18 cellular contexts compared by ENCODE assay signal in the genomic region with DNA sequence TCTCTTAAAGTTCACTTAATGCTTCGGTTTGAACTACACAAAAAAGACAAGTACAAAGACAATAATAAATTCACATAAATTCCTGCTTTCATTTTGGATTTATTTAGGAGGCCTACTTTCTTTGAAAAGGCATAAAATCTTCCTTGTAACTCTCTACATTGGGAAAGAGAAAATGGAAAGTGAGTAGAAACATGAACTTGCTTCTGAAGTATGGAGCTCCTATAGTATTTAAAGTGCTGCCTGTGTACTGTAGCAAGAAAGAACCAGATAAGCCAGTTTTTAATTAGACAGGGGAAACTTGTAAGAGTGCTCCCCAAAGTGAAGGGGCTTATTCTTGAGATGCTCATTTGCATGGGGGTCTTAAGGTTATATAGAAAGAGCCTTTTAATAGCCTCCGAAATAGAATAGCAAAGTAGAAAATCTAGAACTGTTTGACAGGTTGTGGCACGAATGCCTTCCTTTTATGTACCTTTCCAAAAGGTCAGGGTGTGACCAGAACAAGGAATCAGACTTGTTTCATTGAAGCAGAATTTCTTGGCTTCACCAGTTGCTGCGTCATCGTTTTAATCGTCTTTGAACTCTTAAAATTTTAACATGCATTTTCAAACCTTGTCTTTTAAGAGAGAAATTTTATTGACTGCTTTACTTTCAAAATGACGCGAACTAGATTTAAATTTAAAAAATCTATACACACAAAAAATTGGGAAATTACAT. TPM values are rescaled to one million over a fixed set of nuclear protein-coding genes. Genes with fewer than 3 reads are reported as not detected.
DNase-seq lines count a peak whose midpoint lies in the region; ATAC-seq, FAIRE-seq and TF ChIP-seq lines count a peak whose summit lies in the region.
"Had no signal": no experiment of that assay in that cellular context is flagged by ENCODE, and none has a peak within 500 bp of the region (broad histone marks: within the 10 kb centered on the region; RNA-seq: fewer than 3 reads in every experiment).

No MANE protein-coding gene starts in this region.

- no peak for FAIRE-seq in HepG2 (lab: Jason Lieb, UNC)
- FAIRE-seq: GM18507 had no signal

- H3K27ac ChIP-seq in HepG2 (ENCODE audit: extremely low read length, insufficient read depth, low read length) (no peak overlapping the region), right lobe of liver (no peak overlapping the region), epithelial cell of prostate (peak overlapping the region; percentile 64), muscle layer of colon (ENCODE audit: low read depth, low read length) (peak overlapping the region; percentile 48), vagina (peak overlapping the region; percentile 26), mesenchymal stem cell (ENCODE audit: low read length, poor library complexity, severe bottlenecking) (no peak overlapping the region)
- H3K27ac ChIP-seq: C4-2B had no signal

- BruUV-seq in HepG2 (replicated peaks; lab: Mats Ljungman, UMichigan) (no TSS peak), Caco-2 (replicated peaks; lab: Mats Ljungman, UMichigan) (no TSS peak)

- ATAC-seq in HepG2 (no peak), right lobe of liver (no peak), GM21786 (IDR thresholded peaks at IDR 0.05; ENCODE audit: unreplicated experiment) (no peak)
- ATAC-seq: Panc1 had no signal

- no peaks in the 10 kb centered on the region for H3K27me3 Mint-ChIP-seq in Caco-2 (ENCODE audit: insufficient read depth, unreplicated experiment)

- H3K4me1 Mint-ChIP-seq in Caco-2 (ENCODE audit: low read depth, unreplicated experiment) = no peaks in the 10 kb centered on the region

- no peak overlapping the region for H3K4me3 Mint-ChIP-seq in Caco-2 (ENCODE audit: unreplicated experiment)

- H4K20me1 ChIP-seq in HepG2 (ENCODE audit: insufficient read depth, low read length) = 0 out of 2 replicates have a peak, but pooled peaks cover 2% of the 10 kb centered on the region

- no peak overlapping the region for H2AFZ ChIP-seq in HepG2 (ENCODE audit: low read length)
- no peak overlapping the region for H2AFZ ChIP-seq in mesenchymal stem cell (ENCODE audit: low read depth, low read length)

- peaks cover 36% of the 10 kb centered on the region for H3K79me1 ChIP-seq in mesenchymal stem cell (replicated peaks; ENCODE audit: low read length, poor library complexity, severe bottlenecking)

- H2BK5ac ChIP-seq in mesenchymal stem cell (ENCODE audit: low read depth, low read length, poor library complexity, severe bottlenecking) = no peak overlapping the region

- no peak overlapping the region for H2BK12ac ChIP-seq in mesenchymal stem cell (ENCODE audit: low read length in 2 of 2)

- intact Hi-C loops in HepG2 (cut with micrococcal nuclease; ENCODE audit: unreplicated experiment) (no loop called here), right lobe of liver (cut with DNase I) (no loop called here), vagina (cut with DNase I) (no loop called here), Caco-2 (cut with micrococcal nuclease; ENCODE audit: unreplicated experiment) (no loop called here)

- DNase-seq in HepG2 (ENCODE audit: low spot score) (no peak), right lobe of liver (no peak), epithelial cell of prostate (ENCODE audit: low read depth, low spot score) (peak; percentile 26), vagina (ENCODE audit: extremely low spot score in 2 of 2) (no peak), mesenchymal stem cell (no peak), Caco-2 (no peak)
- DNase-seq: 8988T, COR-L47, DMS53, NCI-H187 treated with DMSO at 0.1 percent for 48 hours, NCI-H2171 treated with DMSO at 0.1 percent for 48 hours, NCI-H82, SHP77 had no signal

- in situ Hi-C loops in HepG2 (cut with HindIII; ENCODE audit: extremely low pct_ligation_motif_present, low pct_unique_long_range_greater_than_20kb) = no loop called here

- no peak overlapping the region for H3K27ac Mint-ChIP-seq in Caco-2 (ENCODE audit: unreplicated experiment)

- H2BK15ac ChIP-seq in mesenchymal stem cell (ENCODE audit: low read depth, poor library complexity, severe bottlenecking) = no peak overlapping the region

- no peak overlapping the region for H4K91ac ChIP-seq in mesenchymal stem cell (ENCODE audit: low read length)

- H3K9ac ChIP-seq in HepG2 (ENCODE audit: insufficient read depth, low read depth, low read length) (no peak overlapping the region), muscle layer of colon (ENCODE audit: low read length) (no peak overlapping the region), mesenchymal stem cell (ENCODE audit: low read length) (no peak overlapping the region)

- no peak overlapping the region for H3K4ac ChIP-seq in mesenchymal stem cell (ENCODE audit: low read depth in 1 of 2, low read length in 2 of 2)

- no peaks in the 10 kb centered on the region for H3K9me3 Mint-ChIP-seq in Caco-2 (ENCODE audit: unreplicated experiment)

- H3K36me3 Mint-ChIP-seq in Caco-2 (ENCODE audit: insufficient read depth, unreplicated experiment) = peaks cover 13% of the 10 kb centered on the region

- no peak overlapping the region for H3K4me3 ChIP-seq in HepG2 (replicated peaks in 1 of 3; ENCODE audit: insufficient read depth in 1 of 3, low read depth in 2 of 3, low read length in 3 of 3)
- H3K4me3 ChIP-seq in right lobe of liver = no peak overlapping the region
- no peak overlapping the region for H3K4me3 ChIP-seq in muscle layer of colon (ENCODE audit: low read depth in 1 of 2, low read length in 2 of 2)
- no peak overlapping the region for H3K4me3 ChIP-seq in vagina
- no peak overlapping the region for H3K4me3 ChIP-seq in mesenchymal stem cell (ENCODE audit: insufficient read depth in 1 of 2, low read depth in 1 of 2, low read length in 2 of 2)
- H3K4me3 ChIP-seq in Caco-2 (ENCODE audit: low read depth, low read length) = no peak overlapping the region

- H3K36me3 ChIP-seq in HepG2 (replicated peaks in 1 of 2; ENCODE audit: control insufficient read depth in 1 of 2, insufficient read depth in 2 of 2, low read length in 2 of 2) (peaks cover 2 to 4% of the 10 kb centered on the region in 2 experiments; a peak in 2 of 5 replicates), right lobe of liver (no peaks in the 10 kb centered on the region), muscle layer of colon (ENCODE audit: insufficient read depth, low read length) (no peaks in the 10 kb centered on the region), vagina (no peaks in the 10 kb centered on the region), mesenchymal stem cell (ENCODE audit: control insufficient read depth in 1 of 2, insufficient read depth in 2 of 2, low read depth in 1 of 2, low read length in 2 of 2) (peaks cover 0 to 6% of the 10 kb centered on the region in 2 experiments), Caco-2 (ENCODE audit: control insufficient read depth, insufficient read depth, low read length) (no peaks in the 10 kb centered on the region)

- 85% methylated on average over 8 of the region's 8 CpGs for WGBS in HepG2 (ENCODE audit: low lambda C conversion rate)
- 66% methylated on average over 8 of the region's 8 CpGs for WGBS in right lobe of liver (ENCODE audit: insufficient coverage, low coverage, low lambda C conversion rate, missing lambda C conversion rate)
- WGBS in mesenchymal stem cell = 77% methylated on average over 5 of the region's 8 CpGs

- H3K4me1 ChIP-seq in HepG2 (ENCODE audit: insufficient read depth, low read length) = no peaks in the 10 kb centered on the region
- H3K4me1 ChIP-seq in right lobe of liver = no peaks in the 10 kb centered on the region
- peaks cover 39% of the 10 kb centered on the region for H3K4me1 ChIP-seq in muscle layer of colon (ENCODE audit: insufficient read depth, low read length)
- peaks cover 50% of the 10 kb centered on the region for H3K4me1 ChIP-seq in vagina
- peaks cover 6% of the 10 kb centered on the region for H3K4me1 ChIP-seq in mesenchymal stem cell (ENCODE audit: control insufficient read depth, insufficient read depth, low read depth, low read length)
- H3K4me1 ChIP-seq in Caco-2 = 0 out of 2 replicates have a peak, but pooled peaks cover 4% of the 10 kb centered on the region

- CTCF ChIA-PET in HepG2 (lab: Yijun Ruan, JAX; ENCODE audit: low intra/inter-chr PET ratio, low total read pairs) = no interaction called here
- CTCF ChIA-PET in Caco-2 (lab: Charles Lee) = interaction anchor here (0.5 kb wide), 1 partner anchor 67 kb away, joined by 3 read pairs; no protein-coding TSS in a partner anchor

- no peak for TF ChIP-seq RAD21 in HepG2 (CRISPR knock-in tag; IDR thresholded peaks at IDR 0.05)

- H3K27me3 ChIP-seq in HepG2 (ENCODE audit: control insufficient read depth in 1 of 2, insufficient read depth in 2 of 2, low read length in 2 of 2) (no peaks in the 10 kb centered on the region), right lobe of liver (no peaks in the 10 kb centered on the region), muscle layer of colon (ENCODE audit: control insufficient read depth in 1 of 2, insufficient read depth in 2 of 2, low read length in 2 of 2) (no peaks in the 10 kb centered on the region), vagina (no peaks in the 10 kb centered on the region), mesenchymal stem cell (ENCODE audit: control insufficient read depth in 1 of 2, insufficient read depth in 1 of 2, low read length in 2 of 2) (no peaks in the 10 kb centered on the region), Caco-2 (replicated peaks; ENCODE audit: control insufficient read depth, insufficient read depth, low read length) (no peaks in the 10 kb centered on the region)

- TF ChIP-seq EP300 in HepG2 (IDR thresholded peaks at IDR 0.05; ENCODE audit: low read depth in 2 of 2, low read length in 2 of 2) (no peak), HepG2 (CRISPR knock-in tag; IDR thresholded peaks at IDR 0.05; ENCODE audit: borderline replicate concordance) (no peak)

- H4K8ac ChIP-seq in mesenchymal stem cell (ENCODE audit: low read length) = no peak overlapping the region

- peaks cover 27% of the 10 kb centered on the region for H3K79me2 ChIP-seq in HepG2 (ENCODE audit: insufficient read depth, low read length)

- TF ChIP-seq CTCF in HepG2 (CRISPR knock-in tag; IDR thresholded peaks at IDR 0.05) (no peak), right lobe of liver (IDR thresholded peaks at IDR 0.05) (no peak), vagina (IDR thresholded peaks at IDR 0.05) (no peak), Caco-2 (IDR thresholded peaks at IDR 0.05; ENCODE audit: insufficient read depth in 1 of 2, low read depth in 1 of 2, low read length in 1 of 2, severe bottlenecking in 1 of 2, unreplicated experiment in 1 of 2) (no peak)

- H3K14ac ChIP-seq in mesenchymal stem cell (ENCODE audit: low read length in 2 of 2) = no peak overlapping the region

- H2BK120ac ChIP-seq in mesenchymal stem cell (ENCODE audit: low read depth, low read length) = no peak overlapping the region

- no peak for TF ChIP-seq POLR2A in HepG2 (IDR thresholded peaks at IDR 0.05; ENCODE audit: insufficient read depth in 1 of 2, low read depth in 2 of 2, low read length in 2 of 2)
- TF ChIP-seq POLR2A in right lobe of liver (IDR thresholded peaks at IDR 0.05) = no peak
- TF ChIP-seq POLR2A in vagina (IDR thresholded peaks at IDR 0.05) = no peak

- POLR2A ChIA-PET in HepG2 (lab: Yijun Ruan, JAX) = no interaction called here
- POLR2A ChIA-PET in Caco-2 (lab: Charles Lee) = no interaction called here

- no peak overlapping the region for H2AK5ac ChIP-seq in mesenchymal stem cell (ENCODE audit: low read length, severe bottlenecking)

- H3K23ac ChIP-seq in mesenchymal stem cell (ENCODE audit: low read length in 2 of 2) = no peak overlapping the region

- no peaks in the 10 kb centered on the region for H3K9me3 ChIP-seq in HepG2 (ENCODE audit: low read length)
- H3K9me3 ChIP-seq in right lobe of liver = no peaks in the 10 kb centered on the region
- no peaks in the 10 kb centered on the region for H3K9me3 ChIP-seq in muscle layer of colon (ENCODE audit: low read length)
- no peaks in the 10 kb centered on the region for H3K9me3 ChIP-seq in vagina
- H3K9me3 ChIP-seq in mesenchymal stem cell (ENCODE audit: control insufficient read depth, low read length) = no peaks in the 10 kb centered on the region
- H3K9me3 ChIP-seq in Caco-2 = no peaks in the 10 kb centered on the region

- H3K18ac ChIP-seq in mesenchymal stem cell (ENCODE audit: low read depth in 1 of 2, low read length in 2 of 2) = no peak overlapping the region

- H3K4me2 ChIP-seq in HepG2 (ENCODE audit: low read depth, low read length) = no peak overlapping the region
- H3K4me2 ChIP-seq in mesenchymal stem cell (ENCODE audit: low read length, poor library complexity, severe bottlenecking) = no peak overlapping the region

RNA-seq across cellular contexts. Expression of gene GAN, which starts 12.9 kb away (rescaled TPM):
- total RNA-seq in HepG2 (2016; rRNA removed; fragmentation: Illumina TruSeq; extraction: Trizol) (11.0 and 16.3 TPM in 2 replicates), right lobe of liver (1 to 10 TPM; 2.2 to 4.1 (median 3.4) TPM), vagina (20.9 TPM), Caco-2 (2022) (27.5 and 29.3 TPM in 2 replicates)
- total RNA-seq in HepG2 (2016; cell fraction: cytosol; rRNA removed; fragmentation: Illumina TruSeq; extraction: Trizol; ENCODE audit: low read depth) = 7.3 and 9.7 TPM in 2 replicates
- total RNA-seq in HepG2 (2016; cell fraction: insoluble cytoplasmic fraction; rRNA removed; fragmentation: Illumina TruSeq; extraction: Trizol) = 9.7 and 16.1 TPM in 2 replicates
- total RNA-seq in HepG2 (2016; cell fraction: membrane; rRNA removed; fragmentation: Illumina TruSeq; extraction: Trizol) = 7.4 and 9.8 TPM in 2 replicates
- total RNA-seq in HepG2 (2016; cell fraction: nucleus; rRNA removed; fragmentation: Illumina TruSeq; extraction: Trizol) = 12.2 and 12.6 TPM in 2 replicates
- polyA plus RNA-seq in HepG2 (2011; rRNA removed) = 2.9 and 4.3 TPM in 2 replicates
- polyA plus RNA-seq in HepG2 (2011; cell fraction: cytosol; rRNA removed) = 1.5 and 2.5 TPM in 2 replicates
- 3.2 and 3.8 TPM in 2 replicates for polyA plus RNA-seq in HepG2 (2011; cell fraction: nucleus; rRNA removed)
- polyA plus RNA-seq in HepG2 (2012) = 1.7 and 2.1 TPM in 2 replicates
- polyA plus RNA-seq in HepG2 (2016; cell fraction: cytosol; fragmentation: Illumina TruSeq; extraction: Trizol; ENCODE audit: low read depth) = 0.36 TPM in 2 replicates
- 4.0 and 4.5 TPM in 2 replicates for polyA plus RNA-seq in HepG2 (2016; cell fraction: insoluble cytoplasmic fraction; fragmentation: Illumina TruSeq; extraction: Trizol; ENCODE audit: low read depth)
- 0.64 and 0.81 TPM in 2 replicates for polyA plus RNA-seq in HepG2 (2016; cell fraction: membrane; fragmentation: Illumina TruSeq; extraction: Trizol; ENCODE audit: low read depth)
- polyA plus RNA-seq in HepG2 (2016; cell fraction: nucleus; fragmentation: Illumina TruSeq; extraction: Trizol; ENCODE audit: insufficient read depth, low read depth) = 4.2 and 4.3 TPM in 2 replicates
- 11.7 and 21.3 TPM in 2 replicates for polyA minus RNA-seq in HepG2 (2011; rRNA and poly(A)+ RNA removed; ENCODE audit: low replicate concordance)
- polyA minus RNA-seq in HepG2 (2011; cell fraction: cytosol; rRNA and poly(A)+ RNA removed) = 9.4 and 14.7 TPM in 2 replicates
- polyA minus RNA-seq in HepG2 (2011; cell fraction: nucleus; rRNA and poly(A)+ RNA removed) = 18.4 and 20.1 TPM in 2 replicates
- polyA plus RNA-seq in mesenchymal stem cell (2013, experiment 1 of 2) = 2.3 TPM
- 2.1 TPM for polyA plus RNA-seq in mesenchymal stem cell (2013, experiment 2 of 2)

Comparison
In these comparisons a context has a peak if more than half of its experiments do, and no peak if none do; other contexts are left out.
1. H3K27ac ChIP-seq: peak in epithelial cell of prostate (single experiment), muscle layer of colon (single experiment) and vagina (single experiment); none in HepG2 (single experiment), right lobe of liver (0 of 3) and mesenchymal stem cell (single experiment).